In the genomic region with DNA sequence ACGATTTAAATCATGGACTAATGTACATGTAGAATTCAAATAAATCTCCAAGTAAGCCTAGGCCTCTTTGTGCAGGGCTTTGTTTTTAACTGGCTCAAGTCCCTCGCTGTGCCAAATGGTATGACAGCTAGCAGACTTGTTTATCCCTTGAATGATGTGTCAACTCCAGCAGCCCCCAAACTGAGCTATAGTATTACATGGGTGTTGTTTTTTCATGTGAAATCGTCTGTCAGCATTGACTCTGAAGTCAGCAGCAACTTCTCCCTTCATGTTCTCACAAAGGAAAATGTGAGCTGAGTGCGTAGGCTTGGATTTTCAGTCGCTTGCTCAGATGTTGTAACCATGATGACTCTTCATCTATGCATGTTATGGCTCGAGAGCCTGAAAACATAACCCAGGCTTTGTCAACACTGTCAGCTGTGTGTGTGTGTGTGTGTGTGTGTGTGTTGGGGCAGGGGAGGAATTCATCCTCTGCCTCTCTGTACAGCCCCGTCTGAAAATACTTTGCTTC, we compare ENCODE assay signal across 11 cellular contexts.
DNase-seq lines count a peak whose midpoint lies in the region; ATAC-seq lines count a peak whose summit lies in the region.
"Had no signal": no experiment of that assay in that cellular context is flagged by ENCODE, and none has a peak within 500 bp of the region (broad histone marks: within the 10 kb centered on the region; RNA-seq: fewer than 3 reads in every experiment).

No MANE protein-coding gene starts in this region.

- DNase-seq in AG08395 (ENCODE audit: low spot score) (peak; percentile 88), HS-27A (ENCODE audit: low read depth) (peak; percentile 95), amniotic epithelial cell (ENCODE audit: low read depth) (peak; percentile 100), kidney tubule cell (ENCODE audit: low spot score) (peak; percentile 68), NCI-H2227 treated with DMSO at 0.1 percent for 48 hours (lab: John Stamatoyannopoulos, UW) (no peak), sciatic nerve (ENCODE audit: low spot score) (no peak)
- DNase-seq: colonic mucosa, NCI-H187 treated with DMSO at 0.1 percent for 48 hours had no signal

- no peak for ATAC-seq in HG03039 (IDR thresholded peaks at IDR 0.05; ENCODE audit: unreplicated experiment)
- ATAC-seq in sciatic nerve = no peak
- no peak for ATAC-seq in HG02678 (IDR thresholded peaks at IDR 0.05; ENCODE audit: unreplicated experiment)
- ATAC-seq: GM23338 had no signal

- intact Hi-C loops in sciatic nerve (cut with DNase I) = no loop called here

Comparison
In these comparisons a context has a peak if more than half of its experiments do, and no peak if none do; other contexts are left out.
1. DNase-seq: peak in AG08395 (single experiment), HS-27A (single experiment), amniotic epithelial cell (single experiment) and kidney tubule cell (single experiment); none in NCI-H2227 treated with DMSO at 0.1 percent for 48 hours (single experiment) and sciatic nerve (single experiment).